In genomic region chr18:53093650-53094049, GRCh38 we compare ENCODE assay signal across 16 cellular contexts.
DNase-seq lines count a peak whose midpoint lies in the region; ATAC-seq and TF ChIP-seq lines count a peak whose summit lies in the region.
"Had no signal": no experiment of that assay in that cellular context is flagged by ENCODE, and none has a peak within 500 bp of the region (broad histone marks: within the 10 kb centered on the region; RNA-seq: fewer than 3 reads in every experiment).

No MANE protein-coding gene starts in this region.

- H3K79me2 ChIP-seq in neural cell (replicated peaks; ENCODE audit: insufficient read depth, low read length) = peaks cover 4% of the 10 kb centered on the region

- H3F3A ChIP-seq in neural cell (ENCODE audit: insufficient read depth, low read length, poor library complexity, severe bottlenecking) = no peaks in the 10 kb centered on the region

- no peaks in the 10 kb centered on the region for H3K9me3 ChIP-seq in neural cell (ENCODE audit: low read length)

- H3K27ac Mint-ChIP-seq in naive thymus-derived CD8-positive, alpha-beta T cell = no peak overlapping the region
- H3K27ac Mint-ChIP-seq: B cell; CD4-positive, alpha-beta memory T cell; H9 had no signal

- DNase-seq in NCI-H748 (lab: John Stamatoyannopoulos, UW; ENCODE audit: unreplicated experiment) (peak; percentile 29), NCI-H748 treated with DMSO at 0.1 percent for 48 hours (lab: John Stamatoyannopoulos, UW) (no peak), NCI-H446 treated with DMSO at 0.1 percent for 48 hours (lab: John Stamatoyannopoulos, UW) (peak; percentile 12), SK-N-DZ (ENCODE audit: low spot score) (no peak), GM03348 (ENCODE audit: low spot score) (no peak)
- DNase-seq in naive thymus-derived CD8-positive, alpha-beta T cell = no peak
- DNase-seq: ACHN; C1 segment of cervical spinal cord; CD4-positive, alpha-beta memory T cell; DMS153; DMS79 treated with DMSO at 0.1 percent for 48 hours; EL; GOT3; H9 had no signal

- H2AFZ ChIP-seq in neural cell (ENCODE audit: low read depth, low read length) = no peak overlapping the region

- peak overlapping the region; percentile 1 for H3K9ac ChIP-seq in neural cell (ENCODE audit: low read length)

- POLR2A ChIA-PET in naive thymus-derived CD8-positive, alpha-beta T cell (lab: Charles Lee) = no interaction called here

- no peaks in the 10 kb centered on the region for H3K36me3 ChIP-seq in neural cell (ENCODE audit: insufficient read depth, low read length)

- peak overlapping the region; percentile 3 for H3K4me2 ChIP-seq in neural cell (ENCODE audit: low read length)

- H3K9me2 ChIP-seq in neural cell (ENCODE audit: insufficient read depth, low read length) = no peaks in the 10 kb centered on the region

- H3K27ac ChIP-seq in neural cell (ENCODE audit: low read length) = peak overlapping the region; percentile 70

- no peaks in the 10 kb centered on the region for H3K4me1 Mint-ChIP-seq in naive thymus-derived CD8-positive, alpha-beta T cell
- H3K4me1 Mint-ChIP-seq: B cell; CD4-positive, alpha-beta memory T cell; H9 had no signal

- H3K4me3 Mint-ChIP-seq in naive thymus-derived CD8-positive, alpha-beta T cell = no peak overlapping the region
- H3K4me3 Mint-ChIP-seq: B cell; CD4-positive, alpha-beta memory T cell; H9 had no signal

- H3K9me3 Mint-ChIP-seq in naive thymus-derived CD8-positive, alpha-beta T cell = peaks cover 0 to 12% (median 0%) of the 10 kb centered on the region in 9 donors
- H3K9me3 Mint-ChIP-seq: H9 had no signal

- H3K36me3 Mint-ChIP-seq in naive thymus-derived CD8-positive, alpha-beta T cell = no peaks in the 10 kb centered on the region
- H3K36me3 Mint-ChIP-seq: CD4-positive, alpha-beta memory T cell had no signal

- H3K4me3 ChIP-seq in neural cell (ENCODE audit: low read length) = peak overlapping the region; percentile 43

- no peak for TF ChIP-seq CTCF in neural cell (IDR thresholded peaks at IDR 0.05; ENCODE audit: poor library complexity, severe bottlenecking)

- peak; percentile 95 for TF ChIP-seq EP300 in neural cell (conservative IDR thresholded peaks at IDR 0.05; ENCODE audit: poor library complexity, severe bottlenecking)

- H3K27me3 ChIP-seq in neural cell (ENCODE audit: insufficient read depth, low read depth, low read length) = no peaks in the 10 kb centered on the region

- no peaks in the 10 kb centered on the region for H4K20me1 ChIP-seq in neural cell (ENCODE audit: insufficient read depth)

- TF ChIP-seq RAD21 in neural cell (conservative IDR thresholded peaks at IDR 0.05) = peak; percentile 42

- no peaks in the 10 kb centered on the region for H3K27me3 Mint-ChIP-seq in naive thymus-derived CD8-positive, alpha-beta T cell
- H3K27me3 Mint-ChIP-seq: B cell; CD4-positive, alpha-beta memory T cell had no signal

- ATAC-seq in naive thymus-derived CD8-positive, alpha-beta T cell = no peak

TF ChIP-seq in neural cell, 6 proteins besides CTCF, POLR2A, EP300 and RAD21:
- TF ChIP-seq MXI1 (conservative IDR thresholded peaks at IDR 0.05; ENCODE audit: poor library complexity, severe bottlenecking) = peak; percentile 32
- peak; percentile 80 for TF ChIP-seq REST (IDR thresholded peaks at IDR 0.05; ENCODE audit: borderline replicate concordance)
- TF ChIP-seq POLR2AphosphoS5 (IDR thresholded peaks at IDR 0.05) = peak; percentile 79
- peak; percentile 38 for TF ChIP-seq SMC3 (conservative IDR thresholded peaks at IDR 0.05; ENCODE audit: poor library complexity)
- no peak for TF ChIP-seq EZH2 (IDR thresholded peaks at IDR 0.05; ENCODE audit: borderline replicate concordance, insufficient read depth, low read length, poor library complexity, severe bottlenecking)
- no peak for TF ChIP-seq TAF1 (IDR thresholded peaks at IDR 0.05; ENCODE audit: low read depth)
TF ChIP-seq in neural cell: peak in this region for 4.

Comparison
In these comparisons a context has a peak if more than half of its experiments do, and no peak if none do; other contexts are left out.
1. DNase-seq: peak in NCI-H748 (single experiment) and NCI-H446 treated with DMSO at 0.1 percent for 48 hours (single experiment); none in NCI-H748 treated with DMSO at 0.1 percent for 48 hours (single experiment), SK-N-DZ (single experiment), GM03348 (single experiment) and naive thymus-derived CD8-positive, alpha-beta T cell (0 of 10).